34 cellular contexts compared by ENCODE assay signal in genomic region chr20:56032251-56032650, GRCh38. TPM values are rescaled to one million over a fixed set of nuclear protein-coding genes. Genes with fewer than 3 reads are reported as not detected.
A peak's percentile ranks its signal among the peaks of the same experiment; 100 is the strongest.
DNase-seq lines count a peak whose midpoint lies in the region; ATAC-seq, FAIRE-seq and TF ChIP-seq lines count a peak whose summit lies in the region.
"Had no signal": no experiment of that assay in that cellular context is flagged by ENCODE, and none has a peak within 500 bp of the region (broad histone marks: within the 10 kb centered on the region; RNA-seq: fewer than 3 reads in every experiment).

No MANE protein-coding gene starts in this region.

- H3K9me3 ChIP-seq in A673 (ENCODE audit: low read depth, low read length, poor library complexity, severe bottlenecking) (peaks cover 39% of the 10 kb centered on the region), adipocyte (ENCODE audit: control insufficient read depth, low read length) (peaks cover 50% of the 10 kb centered on the region), vagina (peaks cover 11% of the 10 kb centered on the region), colonic mucosa (no peaks in the 10 kb centered on the region)

- CTCF ChIA-PET in A673 (lab: Charles Lee): no interaction called here

- no peak for TF ChIP-seq POLR2A in vagina (IDR thresholded peaks at IDR 0.05)

- no peaks in the 10 kb centered on the region for H3K27me3 ChIP-seq in A673 (replicated peaks; ENCODE audit: insufficient read depth, low read depth, low read length, poor library complexity)
- H3K27me3 ChIP-seq in adipocyte (replicated peaks; ENCODE audit: control insufficient read depth, insufficient read depth, low read length): no peaks in the 10 kb centered on the region
- no peaks in the 10 kb centered on the region for H3K27me3 ChIP-seq in vagina
- H3K27me3 ChIP-seq in colonic mucosa: no peaks in the 10 kb centered on the region
- H3K27me3 ChIP-seq: foreskin keratinocyte, spleen had no signal

- H3K27ac ChIP-seq in A673 (ENCODE audit: low read depth, low read length, poor library complexity, severe bottlenecking) (no peak overlapping the region), vagina (no peak overlapping the region), colonic mucosa (no peak overlapping the region)
- H3K27ac ChIP-seq: coronary artery, foreskin keratinocyte, spleen, thoracic aorta had no signal

- H3K4me1 ChIP-seq in A673 (ENCODE audit: insufficient read depth, low read length, poor library complexity, severe bottlenecking) (no peaks in the 10 kb centered on the region), adipocyte (ENCODE audit: control insufficient read depth, insufficient read depth, low read length) (no peaks in the 10 kb centered on the region), vagina (no peaks in the 10 kb centered on the region), colonic mucosa (no peaks in the 10 kb centered on the region)
- H3K4me1 ChIP-seq: foreskin keratinocyte, spleen had no signal

- peak; percentile 85 for FAIRE-seq in HTR-8/SVneo (lab: Jason Lieb, UNC)
- FAIRE-seq: G401.6, keratinocyte, urothelium cell line had no signal

- intact Hi-C loops in A673 (cut with micrococcal nuclease; ENCODE audit: unreplicated experiment) (no loop called here), vagina (cut with DNase I) (no loop called here), colonic mucosa (cut with DNase I) (no loop called here)

- POLR2A ChIA-PET in A673 (lab: Charles Lee; ENCODE audit: low non-redundant PET): no interaction called here

- H3K36me3 ChIP-seq in A673 (ENCODE audit: insufficient read depth, low read length, poor library complexity, severe bottlenecking): no peaks in the 10 kb centered on the region
- H3K36me3 ChIP-seq in adipocyte (ENCODE audit: control insufficient read depth, insufficient read depth, low read length, severe bottlenecking): no peaks in the 10 kb centered on the region
- H3K36me3 ChIP-seq in vagina: no peaks in the 10 kb centered on the region
- H3K36me3 ChIP-seq in colonic mucosa: no peaks in the 10 kb centered on the region
- H3K36me3 ChIP-seq: spleen, thoracic aorta had no signal

- no peak for TF ChIP-seq CTCF in A673 (conservative IDR thresholded peaks at IDR 0.05; ENCODE audit: low read depth, low read length)
- TF ChIP-seq CTCF in fibroblast of pulmonary artery (IDR thresholded peaks at IDR 0.05; ENCODE audit: low read length, missing control alignments): no peak
- no peak for TF ChIP-seq CTCF in vagina (IDR thresholded peaks at IDR 0.05)
- no peak for TF ChIP-seq CTCF in colonic mucosa (IDR thresholded peaks at IDR 0.05)

- DNase-seq in A673 (ENCODE audit: low spot score) (peak; percentile 0), HTR-8/SVneo (ENCODE audit: insufficient read length, low spot score) (no peak), adipocyte (ENCODE audit: low read depth) (peak; percentile 1), fibroblast of pulmonary artery (ENCODE audit: low read depth) (peak; percentile 1), vagina (ENCODE audit: extremely low spot score in 2 of 2) (no peak), NCI-H526 (lab: John Stamatoyannopoulos, UW) (no peak), colonic mucosa (no peak)
- DNase-seq: ACHN; activated CD4-positive, alpha-beta T cell treated with anti-CD3 and anti-CD28 coated beads for 36 hours; activated CD8-positive, alpha-beta memory T cell treated with anti-CD3 and anti-CD28 coated beads, Interleukin-2, amount 50 U/mL, for 48 hours; activated CD8-positive, alpha-beta T cell treated with anti-CD3 and anti-CD28 coated beads for 36 hours; activated naive CD4-positive, alpha-beta T cell treated with anti-CD3 and anti-CD28 coated beads, Interleukin-2, amount 50 U/mL, for 16 hours; amygdala; effector memory CD4-positive, alpha-beta T cell; head of caudate nucleus; left ventricle myocardium superior; NCI-H1092 treated with DMSO at 0.1 percent for 48 hours; NCI-H524 treated with DMSO at 0.1 percent for 48 hours; posterior cingulate gyrus; right cardiac atrium; SHP77; spleen; stimulated activated CD4-positive, alpha-beta T cell treated with anti-CD3 and anti-CD28 coated beads, Interleukin-2, amount 100 ng/mL, for 24 hours; stimulated activated naive CD8-positive, alpha-beta T cell treated with anti-CD3 and anti-CD28 coated beads, Interleukin-15, amount 100 ng/mL, for 72 hours; T-helper 2 cell had no signal

- BruUV-seq in A673 (replicated peaks; lab: Mats Ljungman, UMichigan): no TSS peak

- no peak overlapping the region for H3K9ac ChIP-seq in adipocyte (ENCODE audit: low read length)
- H3K9ac ChIP-seq in colonic mucosa (ENCODE audit: low read depth in 2 of 2, low read length in 2 of 2): no peak overlapping the region

- no peak for ATAC-seq in GM21529 (IDR thresholded peaks at IDR 0.05; ENCODE audit: unreplicated experiment)
- ATAC-seq: activated CD4-positive, alpha-beta T cell treated with anti-CD3 and anti-CD28 coated beads for 36 hours; activated CD8-positive, alpha-beta T cell treated with anti-CD3 and anti-CD28 coated beads for 36 hours; foreskin keratinocyte; left ventricle myocardium superior; Panc1; right cardiac atrium; stimulated activated naive CD8-positive, alpha-beta T cell treated with anti-CD3 and anti-CD28 coated beads, Interleukin-15, amount 100 ng/mL, for 72 hours had no signal

- H3K4me3 ChIP-seq in A673 (ENCODE audit: low read depth, low read length, poor library complexity, severe bottlenecking) (no peak overlapping the region), adipocyte (ENCODE audit: low read length) (no peak overlapping the region), fibroblast of pulmonary artery (replicated peaks; ENCODE audit: low read depth, low read length) (no peak overlapping the region), vagina (no peak overlapping the region), colonic mucosa (no peak overlapping the region)
- H3K4me3 ChIP-seq: coronary artery, spleen, thoracic aorta had no signal

RNA-seq across cellular contexts. Expression of gene CBLN4, which starts 26.9 kb away (rescaled TPM):
- not detected in 2 replicates for total RNA-seq in A673 (2021)
- not detected for total RNA-seq in vagina
- under 1 TPM in 1 of 2 donors, not detected in 1; 0.10 TPM for total RNA-seq in colonic mucosa
- total RNA-seq: activated CD4-positive, alpha-beta T cell treated with anti-CD3 and anti-CD28 coated beads for 36 hours; activated CD8-positive, alpha-beta T cell treated with anti-CD3 and anti-CD28 coated beads for 36 hours; epithelial cell of proximal tubule; foreskin keratinocyte; left ventricle myocardium superior; right cardiac atrium; spleen; thoracic aorta had no signal

Comparison
In these comparisons a context has a peak if more than half of its experiments do, and no peak if none do; other contexts are left out.
1. DNase-seq: peak in A673 (single experiment), adipocyte (single experiment) and fibroblast of pulmonary artery (single experiment); none in HTR-8/SVneo (single experiment), vagina (0 of 2), NCI-H526 (0 of 2) and colonic mucosa (single experiment).